18 cellular contexts compared by ENCODE assay signal in genomic region chr15:85475711-85476110, GRCh38.
DNase-seq lines count a peak whose midpoint lies in the region; ATAC-seq and TF ChIP-seq lines count a peak whose summit lies in the region.
"Had no signal": no experiment of that assay in that cellular context is flagged by ENCODE, and none has a peak within 500 bp of the region (broad histone marks: within the 10 kb centered on the region; RNA-seq: fewer than 3 reads in every experiment).

No MANE protein-coding gene starts in this region.

- TF ChIP-seq CTCF in MM.1S (IDR thresholded peaks at IDR 0.05; ENCODE audit: low read length) (no peak), RWPE1 (conservative IDR thresholded peaks at IDR 0.05; ENCODE audit: low read depth) (no peak)

- intact Hi-C loops in CD4-positive, alpha-beta memory T cell (cut with micrococcal nuclease), result no loop called here
- intact Hi-C loops in left colon (cut with DNase I, micrococcal nuclease), result loop anchor here in 1 of 2 donors (10.0 kb wide), 1 partner anchor 51 kb away; no protein-coding TSS in a partner anchor

- peaks cover 61 to 94% (median 73%) of the 10 kb centered on the region in 4 donors for H3K4me1 Mint-ChIP-seq in CD4-positive, alpha-beta memory T cell
- H3K4me1 Mint-ChIP-seq in memory B cell, result peaks cover 64% of the 10 kb centered on the region

- no peaks in the 10 kb centered on the region for H3K9me3 ChIP-seq in CD4-positive, alpha-beta memory T cell (ENCODE audit: control insufficient read depth in 1 of 2, low read length in 2 of 2)
- no peaks in the 10 kb centered on the region for H3K9me3 ChIP-seq in MM.1S (replicated peaks; ENCODE audit: insufficient read depth, low read length)
- H3K9me3 ChIP-seq: body of pancreas, MG63, pancreas had no signal

- no peak for DNase-seq in CD4-positive, alpha-beta memory T cell
- no peak for DNase-seq in MM.1S
- DNase-seq in memory B cell (ENCODE audit: low spot score in 2 of 2), result no peak
- DNase-seq in left colon, result no peak
- no peak for DNase-seq in RWPE1 (ENCODE audit: low spot score)
- DNase-seq: body of pancreas, cortex of kidney, erythroblast, left ventricle myocardium superior, MG63, NCI-H187, NCI-H446, pancreas, SHP77 treated with DMSO at 0.1 percent for 48 hours, substantia nigra had no signal

- peaks cover 6% of the 10 kb centered on the region for H3F3A ChIP-seq in MM.1S (ENCODE audit: insufficient read depth, low read length)

- H3K36me3 Mint-ChIP-seq in CD4-positive, alpha-beta memory T cell, result no peaks in the 10 kb centered on the region
- peaks cover 5% of the 10 kb centered on the region for H3K36me3 Mint-ChIP-seq in memory B cell

- peaks cover 57% of the 10 kb centered on the region for H3K4me1 ChIP-seq in CD4-positive, alpha-beta memory T cell (ENCODE audit: insufficient read depth, low read length)
- H3K4me1 ChIP-seq in MM.1S (ENCODE audit: low read length), result peaks cover 34% of the 10 kb centered on the region

- H3K27ac Mint-ChIP-seq in CD4-positive, alpha-beta memory T cell, result peak overlapping the region in 6 of 7 donors; percentile 12 to 68 (median 33)
- H3K27ac Mint-ChIP-seq in memory B cell, result peak overlapping the region; percentile 78

- peaks cover 27% of the 10 kb centered on the region for H3K79me2 ChIP-seq in MM.1S (ENCODE audit: low read length)

- H3K4me2 ChIP-seq in MM.1S (ENCODE audit: low read depth, low read length), result peak overlapping the region; percentile 66; the same call in 1 of the 2 replicates

- no peaks in the 10 kb centered on the region for H3K36me3 ChIP-seq in CD4-positive, alpha-beta memory T cell (ENCODE audit: insufficient read depth, low read length)
- no peaks in the 10 kb centered on the region for H3K36me3 ChIP-seq in MM.1S (replicated peaks; ENCODE audit: insufficient read depth, low read length)
- H3K36me3 ChIP-seq: MG63, pancreas had no signal

- no peaks in the 10 kb centered on the region for H3K9me3 Mint-ChIP-seq in CD4-positive, alpha-beta memory T cell
- no peaks in the 10 kb centered on the region for H3K9me3 Mint-ChIP-seq in memory B cell

- peak overlapping the region in 3 of 8 donors; percentile 22 to 48 (median 32) for H3K4me3 Mint-ChIP-seq in CD4-positive, alpha-beta memory T cell
- peak overlapping the region; percentile 66 for H3K4me3 Mint-ChIP-seq in memory B cell

- POLR2A ChIA-PET in CD4-positive, alpha-beta memory T cell (lab: Charles Lee; ENCODE audit: partially characterized antibody), result interaction anchor here (0.9 to 1.5 kb wide), 2 partner anchors 144 to 214 kb away, joined by 3 to 4 read pairs; no protein-coding TSS in a partner anchor
- POLR2A ChIA-PET in RWPE1 (lab: Yijun Ruan, JAX; ENCODE audit: low non-redundant PET), result no interaction called here

- ATAC-seq in GM19452 (IDR thresholded peaks at IDR 0.05; ENCODE audit: unreplicated experiment) (peak; percentile 5), memory B cell (ENCODE audit: low read depth) (peak; percentile 3), GM19455 (IDR thresholded peaks at IDR 0.05; ENCODE audit: unreplicated experiment) (no peak), left colon (no peak), GM21526 (IDR thresholded peaks at IDR 0.05; ENCODE audit: low FRiP score, unreplicated experiment) (no peak)
- ATAC-seq: body of pancreas, left ventricle myocardium superior had no signal

- no peaks in the 10 kb centered on the region for H4K20me1 ChIP-seq in MM.1S (ENCODE audit: insufficient read depth, low read length)

- H3K27ac ChIP-seq in CD4-positive, alpha-beta memory T cell (ENCODE audit: low read depth, low read length), result no peak overlapping the region
- peak overlapping the region; percentile 46; the same call in 1 of the 2 replicates for H3K27ac ChIP-seq in MM.1S (ENCODE audit: low read length)
- no peak overlapping the region for H3K27ac ChIP-seq in RWPE1
- H3K27ac ChIP-seq: body of pancreas, pancreas had no signal

- no peak overlapping the region for H3K4me3 ChIP-seq in CD4-positive, alpha-beta memory T cell (ENCODE audit: low read length in 2 of 2)
- no peak overlapping the region for H3K4me3 ChIP-seq in MM.1S (ENCODE audit: low read length)
- H3K4me3 ChIP-seq: body of pancreas, MG63, pancreas had no signal

- H3K9me2 ChIP-seq in MM.1S (replicated peaks; ENCODE audit: insufficient read depth, low read length), result no peaks in the 10 kb centered on the region

- CTCF ChIA-PET in CD4-positive, alpha-beta memory T cell (lab: Charles Lee; ENCODE audit: partially characterized antibody), result interaction anchor here (0.7 to 2.7 kb wide), 6 partner anchors 10 to 179 kb away, joined by 3 to 13 read pairs (median 4); no protein-coding TSS in a partner anchor
- CTCF ChIA-PET in RWPE1 (lab: Yijun Ruan, JAX), result interaction anchor here (0.8 kb wide), 1 partner anchor 179 kb away, joined by 7 read pairs; no protein-coding TSS in a partner anchor

- no peaks in the 10 kb centered on the region for H3K27me3 Mint-ChIP-seq in CD4-positive, alpha-beta memory T cell
- H3K27me3 Mint-ChIP-seq in memory B cell, result no peaks in the 10 kb centered on the region

- no peak overlapping the region for H3K9ac ChIP-seq in MM.1S (ENCODE audit: low read length)

- H3K27me3 ChIP-seq in CD4-positive, alpha-beta memory T cell (ENCODE audit: insufficient read depth, low read length), result no peaks in the 10 kb centered on the region
- no peaks in the 10 kb centered on the region for H3K27me3 ChIP-seq in MM.1S (replicated peaks; ENCODE audit: insufficient read depth, low read length)
- H3K27me3 ChIP-seq: body of pancreas, MG63, pancreas had no signal

- no peak overlapping the region for H2AFZ ChIP-seq in MM.1S (ENCODE audit: low read length)

Comparison
In these comparisons a context has a peak if more than half of its experiments do, and no peak if none do; other contexts are left out.
1. ATAC-seq: peak in GM19452 (single experiment) and memory B cell (single experiment); none in GM19455 (single experiment), left colon (single experiment) and GM21526 (single experiment).